ENCODE assay signal across 3 cellular contexts in genomic region chr4:172042714-172043114, GRCh38.
TF ChIP-seq lines count a peak whose summit lies in the region.

No MANE protein-coding gene starts in this region.

TF ChIP-seq in A549, 52 proteins besides CTCF, POLR2A, EP300 and RAD21 (continued from another document):
- TF ChIP-seq EHF (CRISPR knock-in tag; IDR thresholded peaks at IDR 0.05) (no peak), POLR2AphosphoS2 (conservative IDR thresholded peaks at IDR 0.05; ENCODE audit: low read length) (no peak)

TF ChIP-seq in HCT116, 20 proteins besides CTCF, POLR2A, EP300 and RAD21 (continued from another document):
- TF ChIP-seq, protein P1, sequence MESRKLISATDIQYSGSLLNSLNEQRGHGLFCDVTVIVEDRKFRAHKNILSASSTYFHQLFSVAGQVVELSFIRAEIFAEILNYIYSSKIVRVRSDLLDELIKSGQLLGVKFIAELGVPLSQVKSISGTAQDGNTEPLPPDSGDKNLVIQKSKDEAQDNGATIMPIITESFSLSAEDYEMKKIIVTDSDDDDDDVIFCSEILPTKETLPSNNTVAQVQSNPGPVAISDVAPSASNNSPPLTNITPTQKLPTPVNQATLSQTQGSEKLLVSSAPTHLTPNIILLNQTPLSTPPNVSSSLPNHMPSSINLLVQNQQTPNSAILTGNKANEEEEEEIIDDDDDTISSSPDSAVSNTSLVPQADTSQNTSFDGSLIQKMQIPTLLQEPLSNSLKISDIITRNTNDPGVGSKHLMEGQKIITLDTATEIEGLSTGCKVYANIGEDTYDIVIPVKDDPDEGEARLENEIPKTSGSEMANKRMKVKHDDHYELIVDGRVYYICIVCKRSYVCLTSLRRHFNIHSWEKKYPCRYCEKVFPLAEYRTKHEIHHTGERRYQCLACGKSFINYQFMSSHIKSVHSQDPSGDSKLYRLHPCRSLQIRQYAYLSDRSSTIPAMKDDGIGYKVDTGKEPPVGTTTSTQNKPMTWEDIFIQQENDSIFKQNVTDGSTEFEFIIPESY (IDR thresholded peaks at IDR 0.05; ENCODE audit: extremely low read depth, insufficient replicate concordance, low read length), result no peak
- 0 out of 2 replicates have a peak, but pooled peaks have one; percentile 19 for TF ChIP-seq MAX (IDR thresholded peaks at IDR 0.05)
- TF ChIP-seq YY1 (IDR thresholded peaks at IDR 0.05; ENCODE audit: extremely low read depth, insufficient replicate concordance, low read depth, low read length), result no peak
- TF ChIP-seq ZFX (IDR thresholded peaks at IDR 0.05), result no peak
- 0 out of 2 replicates have a peak, but pooled peaks have one; percentile 16 for TF ChIP-seq CBX3 (IDR thresholded peaks at IDR 0.05; ENCODE audit: low read depth)
- TF ChIP-seq EZH2 (IDR thresholded peaks at IDR 0.05), result no peak
- TF ChIP-seq POLR2AphosphoS5 (IDR thresholded peaks at IDR 0.05; ENCODE audit: low read depth, low read length), result 0 out of 2 replicates have a peak, but pooled peaks have one; percentile 20
- peak; percentile 52 for TF ChIP-seq JUND (IDR thresholded peaks at IDR 0.05)
- TF ChIP-seq SP1 (IDR thresholded peaks at IDR 0.05; ENCODE audit: low read depth), result 0 out of 2 replicates have a peak, but pooled peaks have one; percentile 5
- 0 out of 2 replicates have a peak, but pooled peaks have one; percentile 32 for TF ChIP-seq ATF3 (IDR thresholded peaks at IDR 0.05)
- peak; percentile 63 for TF ChIP-seq FOSL1 (IDR thresholded peaks at IDR 0.05; ENCODE audit: low read depth)
- TF ChIP-seq, protein P2, sequence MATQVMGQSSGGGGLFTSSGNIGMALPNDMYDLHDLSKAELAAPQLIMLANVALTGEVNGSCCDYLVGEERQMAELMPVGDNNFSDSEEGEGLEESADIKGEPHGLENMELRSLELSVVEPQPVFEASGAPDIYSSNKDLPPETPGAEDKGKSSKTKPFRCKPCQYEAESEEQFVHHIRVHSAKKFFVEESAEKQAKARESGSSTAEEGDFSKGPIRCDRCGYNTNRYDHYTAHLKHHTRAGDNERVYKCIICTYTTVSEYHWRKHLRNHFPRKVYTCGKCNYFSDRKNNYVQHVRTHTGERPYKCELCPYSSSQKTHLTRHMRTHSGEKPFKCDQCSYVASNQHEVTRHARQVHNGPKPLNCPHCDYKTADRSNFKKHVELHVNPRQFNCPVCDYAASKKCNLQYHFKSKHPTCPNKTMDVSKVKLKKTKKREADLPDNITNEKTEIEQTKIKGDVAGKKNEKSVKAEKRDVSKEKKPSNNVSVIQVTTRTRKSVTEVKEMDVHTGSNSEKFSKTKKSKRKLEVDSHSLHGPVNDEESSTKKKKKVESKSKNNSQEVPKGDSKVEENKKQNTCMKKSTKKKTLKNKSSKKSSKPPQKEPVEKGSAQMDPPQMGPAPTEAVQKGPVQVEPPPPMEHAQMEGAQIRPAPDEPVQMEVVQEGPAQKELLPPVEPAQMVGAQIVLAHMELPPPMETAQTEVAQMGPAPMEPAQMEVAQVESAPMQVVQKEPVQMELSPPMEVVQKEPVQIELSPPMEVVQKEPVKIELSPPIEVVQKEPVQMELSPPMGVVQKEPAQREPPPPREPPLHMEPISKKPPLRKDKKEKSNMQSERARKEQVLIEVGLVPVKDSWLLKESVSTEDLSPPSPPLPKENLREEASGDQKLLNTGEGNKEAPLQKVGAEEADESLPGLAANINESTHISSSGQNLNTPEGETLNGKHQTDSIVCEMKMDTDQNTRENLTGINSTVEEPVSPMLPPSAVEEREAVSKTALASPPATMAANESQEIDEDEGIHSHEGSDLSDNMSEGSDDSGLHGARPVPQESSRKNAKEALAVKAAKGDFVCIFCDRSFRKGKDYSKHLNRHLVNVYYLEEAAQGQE (IDR thresholded peaks at IDR 0.05; ENCODE audit: low read depth), result no peak
- TF ChIP-seq EZH2phosphoT487 (IDR thresholded peaks at IDR 0.05; ENCODE audit: borderline replicate concordance), result no peak
- TF ChIP-seq CEBPB (IDR thresholded peaks at IDR 0.05; ENCODE audit: low read depth), result peak; percentile 70
- TF ChIP-seq SRF (IDR thresholded peaks at IDR 0.05; ENCODE audit: low read depth), result peak; percentile 40; the same call in 1 of the 2 replicates
- no peak for TF ChIP-seq TCF7L2 (IDR thresholded peaks at IDR 0.05; ENCODE audit: borderline replicate concordance, extremely low read depth, insufficient read depth, insufficient read length)
- TF ChIP-seq ELF1 (IDR thresholded peaks at IDR 0.05; ENCODE audit: borderline replicate concordance, low read depth), result no peak
TF ChIP-seq in HCT116: peak in this region for 9.

TF ChIP-seq in GM12878, 131 proteins besides CTCF, POLR2A, EP300 and RAD21 (continued from another document):
- TF ChIP-seq, protein P3, sequence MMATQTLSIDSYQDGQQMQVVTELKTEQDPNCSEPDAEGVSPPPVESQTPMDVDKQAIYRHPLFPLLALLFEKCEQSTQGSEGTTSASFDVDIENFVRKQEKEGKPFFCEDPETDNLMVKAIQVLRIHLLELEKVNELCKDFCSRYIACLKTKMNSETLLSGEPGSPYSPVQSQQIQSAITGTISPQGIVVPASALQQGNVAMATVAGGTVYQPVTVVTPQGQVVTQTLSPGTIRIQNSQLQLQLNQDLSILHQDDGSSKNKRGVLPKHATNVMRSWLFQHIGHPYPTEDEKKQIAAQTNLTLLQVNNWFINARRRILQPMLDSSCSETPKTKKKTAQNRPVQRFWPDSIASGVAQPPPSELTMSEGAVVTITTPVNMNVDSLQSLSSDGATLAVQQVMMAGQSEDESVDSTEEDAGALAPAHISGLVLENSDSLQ (IDR thresholded peaks at IDR 0.05), result 0 out of 2 replicates have a peak, but pooled peaks have one; percentile 24
- TF ChIP-seq TBL1XR1 (IDR thresholded peaks at IDR 0.05; ENCODE audit: low read depth, low read length) (no peak), PAX8 (IDR thresholded peaks at IDR 0.05) (no peak), RB1 (IDR thresholded peaks at IDR 0.05; ENCODE audit: borderline replicate concordance) (no peak), HCFC1 (IDR thresholded peaks at IDR 0.05; ENCODE audit: low read length) (no peak), MYB (IDR thresholded peaks at IDR 0.05; ENCODE audit: borderline replicate concordance, low read depth, low read length) (no peak)
